In the genomic region with DNA sequence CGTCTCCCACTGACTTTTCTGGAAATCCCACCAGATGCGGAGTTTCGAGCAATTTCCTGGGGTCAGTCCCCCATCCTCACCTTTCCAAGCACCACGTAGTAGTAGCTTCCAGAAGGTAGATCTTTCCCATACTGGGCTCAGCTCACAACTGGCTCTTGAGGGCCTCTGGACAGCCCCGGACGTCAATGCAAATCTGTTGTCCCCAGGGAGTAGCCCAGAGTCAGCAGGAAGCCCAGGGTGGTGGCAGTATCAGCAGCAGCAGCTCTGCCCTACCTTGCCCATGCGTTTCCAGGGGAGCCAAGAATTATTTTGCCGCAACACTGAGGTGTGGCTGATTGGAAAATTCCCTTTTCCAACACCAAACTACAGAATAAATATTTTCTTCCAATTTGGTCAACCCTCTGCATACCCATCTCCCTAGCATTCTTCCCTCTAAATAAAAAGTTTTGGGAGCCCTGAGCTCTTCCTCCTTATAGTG, we compare ENCODE assay signal across 8 cellular contexts.
DNase-seq lines count a peak whose midpoint lies in the region; ATAC-seq and TF ChIP-seq lines count a peak whose summit lies in the region.

No MANE protein-coding gene starts in this region.

- ATAC-seq in HG03280 (IDR thresholded peaks at IDR 0.05; ENCODE audit: unreplicated experiment) = peak; percentile 30

- peak; percentile 54 for TF ChIP-seq POLR2A in GM19099 (IDR thresholded peaks at IDR 0.05; ENCODE audit: extremely low read depth, insufficient read length, low read depth)
- no peak for TF ChIP-seq POLR2A in esophagus squamous epithelium (IDR thresholded peaks at IDR 0.05)
- TF ChIP-seq POLR2A in uterus (IDR thresholded peaks at IDR 0.05) = no peak

- intact Hi-C loops in esophagus squamous epithelium (cut with DNase I) = loop anchor here (10.0 kb wide), 1 partner anchor 143 kb away; no protein-coding TSS in a partner anchor
- intact Hi-C loops in uterus (cut with DNase I; ENCODE audit: low total_unique reads) = no loop called here

- no peak for DNase-seq in BE2C
- no peak for DNase-seq in esophagus squamous epithelium (lab: John Stamatoyannopoulos, UW)
- DNase-seq in uterus = no peak
- DNase-seq in stimulated activated CD4-positive, alpha-beta T cell treated with anti-CD3 and anti-CD28 coated beads, Interleukin-1b, Interleukin-23, amount 100 ng/mL, for 48 hours = no peak
- DNase-seq in COLO668 (lab: John Stamatoyannopoulos, UW; ENCODE audit: unreplicated experiment) = no peak
- no peak for DNase-seq in NCI-H146 treated with DMSO at 0.1 percent for 48 hours (lab: John Stamatoyannopoulos, UW; ENCODE audit: unreplicated experiment)

- 69 to 80% methylated on average over 6 to 7 of the region's 8 CpGs for WGBS in esophagus squamous epithelium, 2 donors

- no peaks in the 10 kb centered on the region for H3K27me3 ChIP-seq in BE2C
- H3K27me3 ChIP-seq in esophagus squamous epithelium = no peaks in the 10 kb centered on the region
- no peaks in the 10 kb centered on the region for H3K27me3 ChIP-seq in uterus

- H3K9me3 ChIP-seq in BE2C = no peaks in the 10 kb centered on the region
- no peaks in the 10 kb centered on the region for H3K9me3 ChIP-seq in esophagus squamous epithelium
- H3K9me3 ChIP-seq in uterus = no peaks in the 10 kb centered on the region

- H3K4me3 ChIP-seq in BE2C (ENCODE audit: low read depth, low read length) (peak overlapping the region; percentile 75), esophagus squamous epithelium (peak overlapping the region; percentile 28 to 75 (median 58)), uterus (peak overlapping the region; percentile 78 to 90)

- no peaks in the 10 kb centered on the region for H3K4me1 ChIP-seq in BE2C
- peaks cover 49 to 100% (median 58%) of the 10 kb centered on the region in 3 donors for H3K4me1 ChIP-seq in esophagus squamous epithelium
- peaks cover 2 to 34% of the 10 kb centered on the region in 2 donors for H3K4me1 ChIP-seq in uterus

- TF ChIP-seq CTCF in BE2C (IDR thresholded peaks at IDR 0.05; ENCODE audit: low read depth, low read length) (no peak), esophagus squamous epithelium (IDR thresholded peaks at IDR 0.05) (no peak), uterus (IDR thresholded peaks at IDR 0.05) (no peak)

- peak overlapping the region; percentile 90 to 98 (median 96) for H3K27ac ChIP-seq in esophagus squamous epithelium
- peak overlapping the region; percentile 95 to 97 for H3K27ac ChIP-seq in uterus

- H3K36me3 ChIP-seq in BE2C (no peaks in the 10 kb centered on the region), esophagus squamous epithelium (peaks cover 0 to 48% (median 8%) of the 10 kb centered on the region in 3 donors), uterus (no peaks in the 10 kb centered on the region)
